In genomic region chr5:38396766-38397165, GRCh38 we compare ENCODE assay signal across 22 cellular contexts.
DNase-seq lines count a peak whose midpoint lies in the region; FAIRE-seq and TF ChIP-seq lines count a peak whose summit lies in the region.
"Had no signal": no experiment of that assay in that cellular context is flagged by ENCODE, and none has a peak within 500 bp of the region (broad histone marks: within the 10 kb centered on the region; RNA-seq: fewer than 3 reads in every experiment).

No MANE protein-coding gene starts in this region.

- no peaks in the 10 kb centered on the region for H3K9me3 ChIP-seq in H1 (ENCODE audit: insufficient read depth in 2 of 2, low read depth in 1 of 2, low read length in 1 of 2)
- no peaks in the 10 kb centered on the region for H3K9me3 ChIP-seq in A673 (ENCODE audit: low read depth, low read length, poor library complexity, severe bottlenecking)
- H3K9me3 ChIP-seq: BLaER1, Caco-2, SJCRH30 had no signal

- no peak overlapping the region for H3K18ac ChIP-seq in H1 (ENCODE audit: extremely low read depth, low read length)

- H3K23me2 ChIP-seq in H1 (ENCODE audit: low read depth, low read length): no peaks in the 10 kb centered on the region

- no peak overlapping the region for H4K5ac ChIP-seq in H1 (ENCODE audit: insufficient read length, low read depth, low read length)

- peaks cover 0 to 7% (median 0%) of the 10 kb centered on the region in 4 experiments; a peak in 2 of 7 replicates for H3K4me1 ChIP-seq in H1 (replicated peaks in 1 of 4; ENCODE audit: control insufficient read depth in 3 of 4, insufficient read depth in 4 of 4, low read length in 3 of 4)
- H3K4me1 ChIP-seq in A673 (ENCODE audit: insufficient read depth, low read length, poor library complexity, severe bottlenecking): no peaks in the 10 kb centered on the region
- H3K4me1 ChIP-seq: BLaER1, Caco-2, SJCRH30 had no signal

- H3K23ac ChIP-seq in H1 (ENCODE audit: insufficient read length): no peak overlapping the region

- CTCF ChIA-PET in H1 (lab: Charles Lee; ENCODE audit: partially characterized antibody): interaction anchor here (1.3 to 3.1 kb wide), 5 partner anchors 10 to 33 kb away, joined by 3 to 11 read pairs (median 5); no protein-coding TSS in a partner anchor
- CTCF ChIA-PET in A673 (lab: Charles Lee): no interaction called here

- H2BK20ac ChIP-seq in H1 (ENCODE audit: low read length): no peak overlapping the region; the same call in 1 of the 2 replicates

- H2BK15ac ChIP-seq in H1 (ENCODE audit: low read length): no peak overlapping the region

- H3K56ac ChIP-seq in H1 (replicated peaks; ENCODE audit: insufficient read length, low read depth, low read length): no peak overlapping the region

- no peaks in the 10 kb centered on the region for H3K36me3 ChIP-seq in H1 (ENCODE audit: control insufficient read depth in 2 of 4, insufficient read depth in 4 of 4, low read length in 3 of 4)
- H3K36me3 ChIP-seq in A673 (ENCODE audit: insufficient read depth, low read length, poor library complexity, severe bottlenecking): no peaks in the 10 kb centered on the region
- H3K36me3 ChIP-seq: BLaER1, SJCRH30 had no signal

- no peak overlapping the region for H2BK5ac ChIP-seq in H1 (ENCODE audit: low read depth, low read length)

- DNase-seq in SHP77 (lab: John Stamatoyannopoulos, UW): peak; percentile 10 to 38
- DNase-seq in SHP77 treated with DMSO at 0.1 percent for 48 hours (lab: John Stamatoyannopoulos, UW): no peak
- peak; percentile 53 for DNase-seq in NCI-H345 (lab: John Stamatoyannopoulos, UW)
- DNase-seq in H1 (ENCODE audit: low read depth in 1 of 2, low spot score in 2 of 2): no peak
- DNase-seq in A673 (ENCODE audit: low spot score): no peak
- DNase-seq in activated CD4-positive, alpha-beta T cell treated with anti-CD3 and anti-CD28 coated beads, Interleukin-2, amount 50 U/mL, for 1 hour: no peak
- no peak for DNase-seq in NCI-H2107 (lab: John Stamatoyannopoulos, UW)
- DNase-seq: ACHN; Caco-2; CD4-positive, alpha-beta T cell; GDM1; GOT3; IMR-90; MV-4-11; NCI-H1436; NCI-H187 treated with DMSO at 0.1 percent for 48 hours; NCI-H446 treated with DMSO at 0.1 percent for 48 hours; NCI-H526 treated with DMSO at 0.1 percent for 48 hours; NK-92 treated with Interleukin-12 subunit alpha and Interleukin-12 subunit beta, amount 100 ng/mL, for 24 hours; SJCRH30 had no signal

- no TSS peak for BruUV-seq in A673 (replicated peaks; lab: Mats Ljungman, UMichigan)

- H3K79me1 ChIP-seq in H1 (ENCODE audit: low read depth, low read length): no peaks in the 10 kb centered on the region

- H3K79me2 ChIP-seq in H1 (ENCODE audit: control insufficient read depth in 1 of 2, insufficient read depth in 2 of 2, low read length in 2 of 2): no peaks in the 10 kb centered on the region

- H3K4me3 ChIP-seq in H1 (ENCODE audit: extremely low read depth in 1 of 4, insufficient read depth in 2 of 4, low read depth in 3 of 4, low read length in 4 of 4) (no peak overlapping the region), A673 (ENCODE audit: low read depth, low read length, poor library complexity, severe bottlenecking) (no peak overlapping the region)
- H3K4me3 ChIP-seq: BLaER1, SJCRH30 had no signal

- 71% methylated on average over 6 of the region's 6 CpGs; no CpG with 5 or more reads in 1 of the 2 experiments for WGBS in H1 (ENCODE audit: extremely low coverage in 1 of 2, insufficient coverage in 1 of 2, insufficient read length in 1 of 2, insufficient replicate concordance in 2 of 2, low coverage in 1 of 2, low lambda C conversion rate in 2 of 2, missing lambda C conversion rate in 1 of 2), 2 experiments

- H3K27me3 ChIP-seq in H1 (replicated peaks in 1 of 4; ENCODE audit: control insufficient read depth in 3 of 4, extremely low read depth in 1 of 4, insufficient read depth in 3 of 4, low read length in 3 of 4) (no peaks in the 10 kb centered on the region), A673 (replicated peaks; ENCODE audit: insufficient read depth, low read depth, low read length, poor library complexity) (no peaks in the 10 kb centered on the region)
- H3K27me3 ChIP-seq: BLaER1 had no signal

- FAIRE-seq in H1 (lab: Jason Lieb, UNC): peak; percentile 57
- FAIRE-seq: GM18507 had no signal

- POLR2A ChIA-PET in H1 (lab: Charles Lee; ENCODE audit: partially characterized antibody): no interaction called here
- POLR2A ChIA-PET in A673 (lab: Charles Lee; ENCODE audit: low non-redundant PET): no interaction called here

- no peak overlapping the region for H2AFZ ChIP-seq in H1 (ENCODE audit: low read length)

- TF ChIP-seq RAD21 in H1 (IDR thresholded peaks at IDR 0.05 in 1 of 2, conservative IDR thresholded peaks at IDR 0.05 in 1 of 2; ENCODE audit: low read depth in 2 of 2, low read length in 2 of 2): no peak

- no peak overlapping the region for H2AK5ac ChIP-seq in H1 (ENCODE audit: low read depth, low read length)

- no peak overlapping the region for H3K9ac ChIP-seq in H1 (replicated peaks in 1 of 4; ENCODE audit: extremely low read depth in 1 of 4, low read depth in 3 of 4, low read length in 3 of 4)
- H3K9ac ChIP-seq: BLaER1 had no signal

- H4K8ac ChIP-seq in H1 (ENCODE audit: extremely low read depth, insufficient read depth, low read length): no peak overlapping the region

- no peak for TF ChIP-seq POLR2A in H1 (IDR thresholded peaks at IDR 0.05; ENCODE audit: control extremely low read depth in 1 of 2, low read depth in 2 of 2, low read length in 2 of 2)

- no peak overlapping the region for H3K27ac ChIP-seq in H1 (ENCODE audit: low read depth, low read length)
- H3K27ac ChIP-seq in A673 (ENCODE audit: low read depth, low read length, poor library complexity, severe bottlenecking): no peak overlapping the region
- H3K27ac ChIP-seq: BLaER1, SJCRH30 had no signal

- H2BK120ac ChIP-seq in H1 (replicated peaks; ENCODE audit: low read depth, low read length): no peak overlapping the region

- TF ChIP-seq EP300 in H1 (IDR thresholded peaks at IDR 0.05; ENCODE audit: borderline replicate concordance in 1 of 2, low read depth in 2 of 2, low read length in 2 of 2): no peak

- H3K4ac ChIP-seq in H1 (replicated peaks; ENCODE audit: insufficient read length, low read depth, low read length): no peak overlapping the region

- no peak overlapping the region for H2BK12ac ChIP-seq in H1 (ENCODE audit: low read depth, low read length)

- H3K14ac ChIP-seq in H1 (ENCODE audit: insufficient read length): no peak overlapping the region

- no peak overlapping the region for H3K4me2 ChIP-seq in H1 (ENCODE audit: insufficient read depth in 1 of 2, low read depth in 2 of 2, low read length in 2 of 2)
- H3K4me2 ChIP-seq: BLaER1 had no signal

- no peaks in the 10 kb centered on the region for H4K20me1 ChIP-seq in H1 (replicated peaks in 1 of 2; ENCODE audit: control insufficient read depth in 1 of 2, insufficient read depth in 2 of 2, low read length in 2 of 2)
- H4K20me1 ChIP-seq: BLaER1 had no signal

- TF ChIP-seq CTCF in H1 (IDR thresholded peaks at IDR 0.05; ENCODE audit: control extremely low read depth in 1 of 3, insufficient read depth in 1 of 3, low read depth in 1 of 3, low read length in 3 of 3) (no peak), A673 (conservative IDR thresholded peaks at IDR 0.05; ENCODE audit: low read depth, low read length) (no peak)

- no peak overlapping the region for H4K91ac ChIP-seq in H1 (replicated peaks; ENCODE audit: insufficient read length, low read length)

- intact Hi-C loops in A673 (cut with micrococcal nuclease; ENCODE audit: unreplicated experiment): no loop called here

TF ChIP-seq in H1, 55 proteins besides CTCF, POLR2A, EP300 and RAD21:
- TF ChIP-seq RBBP5 (IDR thresholded peaks at IDR 0.05; ENCODE audit: borderline replicate concordance, low read depth, low read length): no peak
- TF ChIP-seq HDAC2 (IDR thresholded peaks at IDR 0.05; ENCODE audit: borderline replicate concordance in 1 of 2, low read depth in 2 of 2, low read length in 2 of 2): no peak
- no peak for TF ChIP-seq FOSL1 (IDR thresholded peaks at IDR 0.05; ENCODE audit: insufficient read depth, low read depth, low read length)
- TF ChIP-seq TAF7 (optimal IDR thresholded peaks at IDR 0.05; ENCODE audit: borderline replicate concordance, low read depth, low read length): no peak
- 0 out of 2 replicates have a peak, but pooled peaks have one; percentile 61 for TF ChIP-seq TCF12 (IDR thresholded peaks at IDR 0.05; ENCODE audit: low read depth, low read length)
- no peak for TF ChIP-seq BRCA1 (IDR thresholded peaks at IDR 0.05; ENCODE audit: low read depth, low read length)
- no peak for TF ChIP-seq CBX5 (IDR thresholded peaks at IDR 0.05; ENCODE audit: low read depth, low read length)
- no peak for TF ChIP-seq GABPA (IDR thresholded peaks at IDR 0.05; ENCODE audit: borderline replicate concordance, insufficient read depth, low read length)

Comparison
In these comparisons a context has a peak if more than half of its experiments do, and no peak if none do; other contexts are left out.
1. DNase-seq: peak in SHP77 (2 of 2) and NCI-H345 (single experiment); none in SHP77 treated with DMSO at 0.1 percent for 48 hours (single experiment), H1 (0 of 2), A673 (single experiment), activated CD4-positive, alpha-beta T cell treated with anti-CD3 and anti-CD28 coated beads, Interleukin-2, amount 50 U/mL, for 1 hour (single experiment) and NCI-H2107 (single experiment).